In genomic region chr1:12245733-12246132, GRCh38 we compare ENCODE assay signal across 2 cellular contexts.
TF ChIP-seq lines count a peak whose summit lies in the region.

No MANE protein-coding gene starts in this region.

TF ChIP-seq in HepG2, 621 proteins besides CTCF, POLR2A, EP300 and RAD21:
- TF ChIP-seq NR2C2 (CRISPR knock-in tag; IDR thresholded peaks at IDR 0.05; ENCODE audit: borderline replicate concordance): no peak
- TF ChIP-seq MAFK (conservative IDR thresholded peaks at IDR 0.05 in 1 of 2, IDR thresholded peaks at IDR 0.05 in 1 of 2; ENCODE audit: low read length in 2 of 2): peak; percentile 31 to 50; a peak in 3 of 4 replicates
- TF ChIP-seq MAFF (IDR thresholded peaks at IDR 0.05; ENCODE audit: low read depth, low read length): peak; percentile 28; the same call in 1 of the 2 replicates

TF ChIP-seq in K562, 482 proteins besides CTCF, POLR2A, EP300 and RAD21:
- peak; percentile 18; the same call in 1 of the 2 replicates for TF ChIP-seq PKNOX1 (IDR thresholded peaks at IDR 0.05)
- TF ChIP-seq MAFF (IDR thresholded peaks at IDR 0.05; ENCODE audit: low read length): peak; percentile 28
- TF ChIP-seq ARID3B (CRISPR knock-in tag; IDR thresholded peaks at IDR 0.05; ENCODE audit: borderline replicate concordance): no peak
- TF ChIP-seq MAFG (tag; conservative IDR thresholded peaks at IDR 0.05): peak; percentile 24; the same call in 1 of the 2 replicates
- TF ChIP-seq C11orf30 (IDR thresholded peaks at IDR 0.05; ENCODE audit: low read depth): peak; percentile 44
- TF ChIP-seq ZNF316 (IDR thresholded peaks at IDR 0.05): peak; percentile 56
- TF ChIP-seq MYC (IDR thresholded peaks at IDR 0.05; ENCODE audit: low read depth, low read length): no peak
- TF ChIP-seq MYC (CRISPR knock-in tag; IDR thresholded peaks at IDR 0.05; ENCODE audit: borderline replicate concordance, low read depth): no peak
